In the genomic region with DNA sequence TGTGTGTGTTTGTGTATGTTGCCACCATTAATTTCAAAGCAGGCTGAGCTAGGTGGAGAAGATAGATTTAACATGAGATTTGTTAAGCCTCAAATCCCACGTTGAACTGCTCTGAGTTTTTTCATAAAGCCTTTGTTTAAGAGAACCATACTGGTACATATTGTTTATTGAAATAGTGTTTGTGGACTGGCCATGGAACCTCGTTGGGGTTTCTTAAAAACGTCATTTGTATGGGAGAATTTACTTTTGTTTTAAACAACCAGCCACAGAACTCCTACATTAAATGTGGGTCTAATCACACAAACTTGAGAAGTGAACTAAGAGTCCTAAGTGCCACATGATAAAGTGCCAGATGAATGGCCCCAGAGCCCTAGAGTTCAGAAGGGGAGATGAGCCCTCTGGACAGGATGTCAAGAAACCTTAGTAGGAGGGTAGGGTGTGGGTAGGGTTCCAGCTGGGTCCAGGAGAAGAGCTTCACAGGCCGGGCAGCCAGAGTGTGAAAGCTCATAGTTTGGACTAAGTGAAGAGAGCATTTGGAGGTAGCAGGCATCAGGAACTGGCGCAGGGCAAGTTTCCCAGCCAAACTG, we compare ENCODE assay signal across 10 cellular contexts.
DNase-seq lines count a peak whose midpoint lies in the region; ATAC-seq and TF ChIP-seq lines count a peak whose summit lies in the region.
"Had no signal": no experiment of that assay in that cellular context is flagged by ENCODE, and none has a peak within 500 bp of the region (broad histone marks: within the 10 kb centered on the region; RNA-seq: fewer than 3 reads in every experiment).

No MANE protein-coding gene starts in this region.

- ATAC-seq in naive B cell (ENCODE audit: low read depth in 2 of 2) (no peak), HG03108 (IDR thresholded peaks at IDR 0.05; ENCODE audit: unreplicated experiment) (no peak)

- H3K4me3 ChIP-seq in transverse colon = no peak overlapping the region

- H3K27ac Mint-ChIP-seq in activated T-cell treated with anti-CD3 and anti-CD28 coated beads, Interleukin-2, amount 50 U/mL, for 24 hours = peak overlapping the region; percentile 91
- H3K27ac Mint-ChIP-seq in chondrocyte (ENCODE audit: unreplicated experiment) = peak overlapping the region; percentile 81
- H3K27ac Mint-ChIP-seq in naive B cell = peak overlapping the region; percentile 79 to 94 (median 85)

- no peaks in the 10 kb centered on the region for H3K27me3 Mint-ChIP-seq in activated T-cell treated with anti-CD3 and anti-CD28 coated beads, Interleukin-2, amount 50 U/mL, for 24 hours
- H3K27me3 Mint-ChIP-seq in chondrocyte (ENCODE audit: low read depth) (no peaks in the 10 kb centered on the region), naive B cell (no peaks in the 10 kb centered on the region)

- H3K4me1 Mint-ChIP-seq in activated T-cell treated with anti-CD3 and anti-CD28 coated beads, Interleukin-2, amount 50 U/mL, for 24 hours (ENCODE audit: low read depth) = peaks cover 92% of the 10 kb centered on the region
- H3K4me1 Mint-ChIP-seq in chondrocyte (ENCODE audit: low read depth) (peaks cover 92% of the 10 kb centered on the region), naive B cell (peaks cover 72 to 88% (median 83%) of the 10 kb centered on the region in 3 donors)

- no peaks in the 10 kb centered on the region for H3K36me3 ChIP-seq in transverse colon

- peak overlapping the region; percentile 21 to 56 (median 40) for H3K27ac ChIP-seq in transverse colon

- no peaks in the 10 kb centered on the region for H3K27me3 ChIP-seq in transverse colon

- in situ Hi-C loops in transverse colon (cut with MboI; ENCODE audit: low pct_ligation_motif_present in 1 of 4, low pct_unique_long_range_greater_than_20kb in 1 of 4, low sequenced_read_pairs in 3 of 4) = no loop called here

- no peak overlapping the region for H3K4me3 Mint-ChIP-seq in activated T-cell treated with anti-CD3 and anti-CD28 coated beads, Interleukin-2, amount 50 U/mL, for 24 hours
- H3K4me3 Mint-ChIP-seq in chondrocyte (ENCODE audit: unreplicated experiment) (no peak overlapping the region), naive B cell (peak overlapping the region in 4 of 8 donors; percentile 1 to 71 (median 54))

- 55 to 68% methylated on average over 4 to 5 of the region's 5 CpGs for WGBS in transverse colon (ENCODE audit: low coverage in 1 of 2), 2 donors

- H3K36me3 Mint-ChIP-seq in activated T-cell treated with anti-CD3 and anti-CD28 coated beads, Interleukin-2, amount 50 U/mL, for 24 hours (ENCODE audit: low read depth) = peaks cover 23% of the 10 kb centered on the region
- H3K36me3 Mint-ChIP-seq in chondrocyte (ENCODE audit: low read depth) (peaks cover 7% of the 10 kb centered on the region), naive B cell (peaks cover 7 to 13% of the 10 kb centered on the region in 2 donors)

- DNase-seq in activated T-cell treated with anti-CD3 and anti-CD28 coated beads, Interleukin-2, amount 50 U/mL, for 24 hours = no peak
- no peak for DNase-seq in activated T-cell treated with anti-CD3 and anti-CD28 coated beads for 4 hours
- DNase-seq in chondrocyte (ENCODE audit: low spot score) = no peak
- DNase-seq in naive B cell = no peak
- DNase-seq in transverse colon = no peak
- no peak for DNase-seq in NK-92 (lab: John Stamatoyannopoulos, UW; ENCODE audit: unreplicated experiment)
- DNase-seq in NCI-H2171 (lab: John Stamatoyannopoulos, UW) = no peak
- DNase-seq: NCI-H524; stimulated activated CD4-positive, alpha-beta T cell treated with anti-CD3 and anti-CD28 coated beads, Interleukin-15, amount 100 ng/mL, for 24 hours had no signal

- peaks cover 37 to 79% (median 56%) of the 10 kb centered on the region in 4 donors for H3K4me1 ChIP-seq in transverse colon

- no peak for TF ChIP-seq POLR2A in transverse colon (IDR thresholded peaks at IDR 0.05)

- TF ChIP-seq EP300 in transverse colon (IDR thresholded peaks at IDR 0.05; ENCODE audit: low read depth) = no peak

- H3K9me3 Mint-ChIP-seq in activated T-cell treated with anti-CD3 and anti-CD28 coated beads, Interleukin-2, amount 50 U/mL, for 24 hours = no peaks in the 10 kb centered on the region
- H3K9me3 Mint-ChIP-seq in chondrocyte (ENCODE audit: low read depth) (no peaks in the 10 kb centered on the region), naive B cell (no peaks in the 10 kb centered on the region)

- no peaks in the 10 kb centered on the region for H3K9me3 ChIP-seq in transverse colon

- intact Hi-C loops in transverse colon (cut with DNase I; ENCODE audit: low total_unique reads) = no loop called here

- TF ChIP-seq CTCF in chondrocyte (IDR thresholded peaks at IDR 0.05) (no peak), transverse colon (IDR thresholded peaks at IDR 0.05) (no peak)
